9 cellular contexts compared by ENCODE assay signal in the genomic region with DNA sequence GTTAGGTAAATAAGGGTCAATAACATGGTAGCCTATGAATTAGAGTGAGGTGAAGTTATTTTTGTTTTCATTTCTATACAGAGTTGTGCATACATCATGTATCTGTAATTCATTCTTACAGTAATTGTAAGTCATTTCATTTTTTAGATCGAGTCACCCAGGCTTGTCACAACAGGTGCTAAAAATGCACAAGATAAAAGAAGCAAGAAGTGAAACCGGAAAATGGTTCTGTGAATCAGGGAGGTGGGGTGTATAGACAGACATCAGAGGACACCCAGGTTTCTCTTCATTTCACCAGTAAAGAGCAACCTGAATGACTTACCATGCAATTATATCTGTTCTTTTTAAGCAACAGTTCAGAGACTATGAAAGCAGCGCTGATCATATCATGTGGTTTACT. TPM values are rescaled to one million over a fixed set of nuclear protein-coding genes. Genes with fewer than 3 reads are reported as not detected.
A peak's percentile ranks its signal among the peaks of the same experiment; 100 is the strongest.
DNase-seq lines count a peak whose midpoint lies in the region; ATAC-seq, FAIRE-seq and TF ChIP-seq lines count a peak whose summit lies in the region.
"Had no signal": no experiment of that assay in that cellular context is flagged by ENCODE, and none has a peak within 500 bp of the region (broad histone marks: within the 10 kb centered on the region; RNA-seq: fewer than 3 reads in every experiment).

No MANE protein-coding gene starts in this region.

- no peak for TF ChIP-seq POLR2A in H54 (IDR thresholded peaks at IDR 0.05; ENCODE audit: low read depth, low read length)

- DNase-seq in HCEC 1CT = peak; percentile 5
- DNase-seq in MM.1S = peak; percentile 93
- no peak for DNase-seq in endothelial cell (ENCODE audit: low spot score)
- no peak for DNase-seq in hypothalamus (lab: John Stamatoyannopoulos, UW)
- no peak for DNase-seq in COLO829 (ENCODE audit: low spot score)
- no peak for DNase-seq in nucleus accumbens (lab: John Stamatoyannopoulos, UW)
- DNase-seq in H54 (ENCODE audit: insufficient read length, low spot score) = no peak

- H3K9me3 ChIP-seq in MM.1S (replicated peaks; ENCODE audit: insufficient read depth, low read length) = no peaks in the 10 kb centered on the region

- no peaks in the 10 kb centered on the region for H3K79me2 ChIP-seq in MM.1S (ENCODE audit: low read length)

- H3K27ac ChIP-seq in MM.1S (ENCODE audit: low read length) = peak overlapping the region; percentile 97
- H3K27ac ChIP-seq: SK-N-MC had no signal

- H4K20me1 ChIP-seq in MM.1S (ENCODE audit: insufficient read depth, low read length) = no peaks in the 10 kb centered on the region

- ATAC-seq in GM18858 (IDR thresholded peaks at IDR 0.05; ENCODE audit: unreplicated experiment) = peak; percentile 89

- peak overlapping the region; percentile 93 for H3K27ac Mint-ChIP-seq in endothelial cell (ENCODE audit: unreplicated experiment)

- H3K4me2 ChIP-seq in MM.1S (ENCODE audit: low read depth, low read length) = peak overlapping the region; percentile 82

- peaks cover 16% of the 10 kb centered on the region for H3K36me3 Mint-ChIP-seq in endothelial cell (ENCODE audit: low read depth, unreplicated experiment)

- H3K4me1 Mint-ChIP-seq in endothelial cell (ENCODE audit: unreplicated experiment) = peaks cover 71% of the 10 kb centered on the region

- H3K9me3 Mint-ChIP-seq in endothelial cell (ENCODE audit: unreplicated experiment) = no peaks in the 10 kb centered on the region

- H3K27me3 Mint-ChIP-seq in endothelial cell (ENCODE audit: unreplicated experiment) = peaks cover 15% of the 10 kb centered on the region

- peak overlapping the region; percentile 59 for H2AFZ ChIP-seq in MM.1S (ENCODE audit: low read length)

- no peak for FAIRE-seq in H54 (lab: Jason Lieb, UNC)

- no peaks in the 10 kb centered on the region for H3K36me3 ChIP-seq in MM.1S (replicated peaks; ENCODE audit: insufficient read depth, low read length)

- no peak for TF ChIP-seq CTCF in MM.1S (IDR thresholded peaks at IDR 0.05; ENCODE audit: low read length)
- no peak for TF ChIP-seq CTCF in endothelial cell (IDR thresholded peaks at IDR 0.05; ENCODE audit: unreplicated experiment)

- no peaks in the 10 kb centered on the region for H3K27me3 ChIP-seq in MM.1S (replicated peaks; ENCODE audit: insufficient read depth, low read length)

- H3K9me2 ChIP-seq in MM.1S (replicated peaks; ENCODE audit: insufficient read depth, low read length) = no peaks in the 10 kb centered on the region

- peaks cover 43% of the 10 kb centered on the region for H3K4me1 ChIP-seq in MM.1S (ENCODE audit: low read length)

- peak overlapping the region; percentile 75 for H3K9ac ChIP-seq in MM.1S (ENCODE audit: low read length)

- peak overlapping the region; percentile 46 for H3K4me3 ChIP-seq in MM.1S (ENCODE audit: low read length)
- H3K4me3 ChIP-seq: SK-N-MC had no signal

- no peak overlapping the region for H3K4me3 Mint-ChIP-seq in endothelial cell (ENCODE audit: unreplicated experiment)

- H3F3A ChIP-seq in MM.1S (ENCODE audit: insufficient read depth, low read length) = peaks cover 38% of the 10 kb centered on the region

RNA-seq across cellular contexts. Expression of a gene that starts 27.6 kb away (rescaled TPM):
- total RNA-seq in endothelial cell (ENCODE audit: unreplicated experiment) = 40.4 TPM

Comparison
In these comparisons a context has a peak if more than half of its experiments do, and no peak if none do; other contexts are left out.
1. DNase-seq: peak in HCEC 1CT (single experiment) and MM.1S (single experiment); none in endothelial cell (single experiment), hypothalamus (0 of 51), COLO829 (single experiment), nucleus accumbens (0 of 56) and H54 (single experiment).